ENCODE assay signal across 12 cellular contexts in genomic region chr9:88372103-88372694, GRCh38.
"Had no signal": no experiment of that assay in that cellular context is flagged by ENCODE, and none has a peak within 500 bp of the region (broad histone marks: within the 10 kb centered on the region; RNA-seq: fewer than 3 reads in every experiment).

No MANE protein-coding gene starts in this region.

- H3K27ac ChIP-seq: esophagus muscularis mucosa, left ventricle myocardium inferior, ovary had no signal

- H3K4me3 ChIP-seq: esophagus muscularis mucosa, left ventricle myocardium inferior, ovary had no signal

- H3K4me1 ChIP-seq: esophagus muscularis mucosa, left ventricle myocardium inferior had no signal

- ATAC-seq: activated CD4-positive, CD25-positive, alpha-beta regulatory T cell treated with anti-CD3 and anti-CD28 coated beads, Interleukin-2, amount 50 U/mL, for 24 hours had no signal

- H3K9me3 ChIP-seq: ovary had no signal

- H3K27me3 ChIP-seq: esophagus muscularis mucosa, ovary had no signal

- H3K27me3 Mint-ChIP-seq: activated naive CD8-positive, alpha-beta T cell; stimulated activated naive CD8-positive, alpha-beta T cell treated with anti-CD3 and anti-CD28 coated beads, Interleukin-15, Interleukin-2, amounts not matched to agents 100 ng/mL and 50 ng/mL, for 24 hours had no signal

- DNase-seq: activated effector memory CD4-positive, alpha-beta T cell treated with anti-CD3 and anti-CD28 coated beads, Interleukin-2, amount 50 U/mL, for 16 hours; activated T-cell treated with anti-CD3 and anti-CD28 coated beads, Interleukin-2, amount 50 U/mL, for 1 hour; aorta; left ventricle myocardium inferior; mesendoderm; ovary; retina; stimulated activated CD4-positive, alpha-beta T cell treated with anti-CD3 and anti-CD28 coated beads, Interleukin-4, amount 100 ng/mL, for 1 hour had no signal

- H3K27ac Mint-ChIP-seq: activated naive CD8-positive, alpha-beta T cell; stimulated activated naive CD8-positive, alpha-beta T cell treated with anti-CD3 and anti-CD28 coated beads, Interleukin-15, Interleukin-2, amounts not matched to agents 100 ng/mL and 50 ng/mL, for 24 hours had no signal

- H3K4me3 Mint-ChIP-seq: activated naive CD8-positive, alpha-beta T cell; stimulated activated naive CD8-positive, alpha-beta T cell treated with anti-CD3 and anti-CD28 coated beads, Interleukin-15, Interleukin-2, amounts not matched to agents 100 ng/mL and 50 ng/mL, for 24 hours had no signal

- H3K36me3 ChIP-seq: esophagus muscularis mucosa, left ventricle myocardium inferior, ovary had no signal
